In the genomic region with DNA sequence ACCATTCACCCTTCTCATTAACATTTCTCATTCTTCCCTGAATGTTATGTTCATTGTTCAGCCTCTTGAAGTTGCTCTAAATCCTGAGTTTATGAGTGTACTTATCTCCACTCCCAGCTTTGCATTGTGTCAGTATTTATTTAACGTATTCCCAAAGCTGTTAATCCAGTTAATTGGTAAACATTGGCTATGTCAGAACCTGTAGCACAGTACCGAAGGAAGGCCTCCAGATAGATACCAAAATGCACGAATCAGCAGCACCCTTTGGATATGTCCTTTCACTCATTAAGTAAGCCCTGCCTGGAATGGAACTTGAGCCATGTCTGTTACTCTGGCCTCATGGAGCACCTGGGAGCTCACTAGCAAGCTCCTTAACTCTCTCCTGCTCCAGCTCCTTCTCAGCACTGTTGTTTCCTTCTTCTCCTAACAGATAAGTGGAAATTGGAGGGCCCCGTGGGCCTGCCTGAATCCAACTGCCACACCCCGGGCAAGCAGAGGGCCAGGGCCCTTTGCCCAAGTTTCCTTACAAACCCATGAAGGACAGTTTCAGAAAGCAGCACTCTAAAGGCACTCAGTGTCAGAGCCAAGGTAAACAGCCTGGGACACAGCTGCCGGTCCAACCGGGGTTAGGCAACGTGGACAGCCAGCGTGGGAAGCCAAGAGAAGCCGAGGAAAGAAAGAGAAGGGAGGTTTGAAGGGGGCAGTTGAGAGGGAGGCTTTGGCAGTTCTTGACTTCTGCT, we compare ENCODE assay signal across 12 cellular contexts.
DNase-seq lines count a peak whose midpoint lies in the region; ATAC-seq, FAIRE-seq and TF ChIP-seq lines count a peak whose summit lies in the region.
"Had no signal": no experiment of that assay in that cellular context is flagged by ENCODE, and none has a peak within 500 bp of the region (broad histone marks: within the 10 kb centered on the region; RNA-seq: fewer than 3 reads in every experiment).

No MANE protein-coding gene starts in this region.

- no peak overlapping the region for H3K4me3 Mint-ChIP-seq in activated naive CD4-positive, alpha-beta T cell treated with anti-CD3 and anti-CD28 coated beads for 36 hours

- peak overlapping the region in 3 of 11 experiments; percentile 88 to 95 (median 94); a peak in 6 of 22 replicates for H3K27ac ChIP-seq in BLaER1 treated with 17β-estradiol and CSF1 and Interleukin-3, amounts not matched to agents 10 nM and 100 nM
- H3K27ac ChIP-seq in esophagus (ENCODE audit: low read depth in 2 of 2, low read length in 1 of 2) (peak overlapping the region; percentile 68 to 69), pancreas (peak overlapping the region; percentile 24 to 71 (median 55))

- H3K9ac ChIP-seq in BLaER1 treated with 17β-estradiol and CSF1 and Interleukin-3, amounts not matched to agents 10 nM and 100 nM, result peak overlapping the region in 1 of 11 experiments; percentile 80; a peak in 1 of 22 replicates

- no peak overlapping the region for H3K27ac Mint-ChIP-seq in activated naive CD4-positive, alpha-beta T cell treated with anti-CD3 and anti-CD28 coated beads for 36 hours

- ATAC-seq in pancreas (peak; percentile 95 to 97 (median 96)), HG03280 (IDR thresholded peaks at IDR 0.05; ENCODE audit: unreplicated experiment) (no peak)
- ATAC-seq: K562 had no signal

- H3K4me1 Mint-ChIP-seq in activated naive CD4-positive, alpha-beta T cell treated with anti-CD3 and anti-CD28 coated beads for 36 hours (ENCODE audit: low read depth), result no peaks in the 10 kb centered on the region

- TF ChIP-seq CTCF in pancreas (IDR thresholded peaks at IDR 0.05), result no peak

- H3K4me1 ChIP-seq in BLaER1 treated with 17β-estradiol and CSF1 and Interleukin-3, amounts not matched to agents 10 nM and 100 nM, result peaks cover 14 to 43% (median 36%) of the 10 kb centered on the region in 10 experiments; a peak in 17 of 20 replicates
- H3K4me1 ChIP-seq in esophagus (ENCODE audit: control insufficient read depth in 2 of 2, insufficient read depth in 2 of 2, low read length in 1 of 2) (peaks cover 0 to 8% of the 10 kb centered on the region in 2 donors), pancreas (peaks cover 14 to 25% (median 14%) of the 10 kb centered on the region in 3 donors)

- no peaks in the 10 kb centered on the region for H4K20me1 ChIP-seq in BLaER1 treated with 17β-estradiol and CSF1 and Interleukin-3, amounts not matched to agents 10 nM and 100 nM

- no peaks in the 10 kb centered on the region for H3K36me3 Mint-ChIP-seq in activated naive CD4-positive, alpha-beta T cell treated with anti-CD3 and anti-CD28 coated beads for 36 hours (ENCODE audit: low read depth)

- intact Hi-C loops in pancreas (cut with DNase I), result no loop called here
- intact Hi-C loops in activated naive CD4-positive, alpha-beta T cell treated with anti-CD3 and anti-CD28 coated beads for 36 hours (cut with micrococcal nuclease), result no loop called here

- H3K27me3 ChIP-seq in BLaER1 treated with 17β-estradiol and CSF1 and Interleukin-3, amounts not matched to agents 10 nM and 100 nM, result no peaks in the 10 kb centered on the region
- H3K27me3 ChIP-seq in esophagus (ENCODE audit: control insufficient read depth in 1 of 2, insufficient read depth in 2 of 2, low read length in 2 of 2) (no peaks in the 10 kb centered on the region), pancreas (no peaks in the 10 kb centered on the region)
- H3K27me3 ChIP-seq: ovary had no signal

- 28 to 33% methylated on average over 10 of the region's 10 CpGs for WGBS in esophagus, 2 donors
- 15 to 17% methylated on average over 10 of the region's 10 CpGs for WGBS in pancreas, 2 donors

- FAIRE-seq in pancreas (lab: Jason Lieb, UNC), result no peak
- FAIRE-seq: GM18507, K562 had no signal

- H3K4me3 ChIP-seq in BLaER1 treated with 17β-estradiol and CSF1 and Interleukin-3, amounts not matched to agents 10 nM and 100 nM, result no peak overlapping the region
- H3K4me3 ChIP-seq in esophagus (ENCODE audit: low read depth in 1 of 2, low read length in 2 of 2), result no peak overlapping the region
- H3K4me3 ChIP-seq in pancreas, result no peak overlapping the region
- H3K4me3 ChIP-seq: K562, ovary had no signal

- CTCF ChIA-PET in activated naive CD4-positive, alpha-beta T cell treated with anti-CD3 and anti-CD28 coated beads for 36 hours (lab: Charles Lee), result no interaction called here

- no peaks in the 10 kb centered on the region for H3K36me3 ChIP-seq in BLaER1 treated with 17β-estradiol and CSF1 and Interleukin-3, amounts not matched to agents 10 nM and 100 nM
- H3K36me3 ChIP-seq in esophagus (ENCODE audit: control insufficient read depth in 2 of 2, insufficient read depth in 2 of 2, low read length in 1 of 2), result no peaks in the 10 kb centered on the region
- H3K36me3 ChIP-seq in pancreas, result no peaks in the 10 kb centered on the region
- H3K36me3 ChIP-seq: ovary had no signal

- no peaks in the 10 kb centered on the region for H3K27me3 Mint-ChIP-seq in activated naive CD4-positive, alpha-beta T cell treated with anti-CD3 and anti-CD28 coated beads for 36 hours (ENCODE audit: low read depth)

- H3K9me3 Mint-ChIP-seq in activated naive CD4-positive, alpha-beta T cell treated with anti-CD3 and anti-CD28 coated beads for 36 hours, result no peaks in the 10 kb centered on the region

- peak overlapping the region; percentile 2 to 82 (median 70); a peak in 18 of 22 replicates for H3K4me2 ChIP-seq in BLaER1 treated with 17β-estradiol and CSF1 and Interleukin-3, amounts not matched to agents 10 nM and 100 nM

- DNase-seq in NCI-H2196 treated with DMSO at 0.1 percent for 48 hours (lab: John Stamatoyannopoulos, UW; ENCODE audit: unreplicated experiment) (peak; percentile 15), pancreas (peak; percentile 67 to 81 (median 73)), 8988T (no peak)
- no peak for DNase-seq in activated naive CD4-positive, alpha-beta T cell treated with anti-CD3 and anti-CD28 coated beads for 36 hours
- DNase-seq in activated T-cell treated with anti-CD3 and anti-CD28 coated beads, Interleukin-2, amount 50 U/mL, for 48 hours, result no peak
- DNase-seq: activated effector memory CD4-positive, alpha-beta T cell treated with anti-CD3 and anti-CD28 coated beads, Interleukin-2, amount 50 U/mL, for 16 hours had no signal

- H3K9me3 ChIP-seq in BLaER1 treated with 17β-estradiol and CSF1 and Interleukin-3, amounts not matched to agents 10 nM and 100 nM (replicated peaks in 1 of 11), result peaks cover 0 to 8% (median 0%) of the 10 kb centered on the region in 11 experiments; a peak in 3 of 22 replicates
- no peaks in the 10 kb centered on the region for H3K9me3 ChIP-seq in esophagus (ENCODE audit: control insufficient read depth in 2 of 2, insufficient read depth in 1 of 2, low read depth in 1 of 2, low read length in 1 of 2)
- no peaks in the 10 kb centered on the region for H3K9me3 ChIP-seq in pancreas
- H3K9me3 ChIP-seq: ovary had no signal

Comparison
In these comparisons a context has a peak if more than half of its experiments do, and no peak if none do; other contexts are left out.
1. DNase-seq: peak in NCI-H2196 treated with DMSO at 0.1 percent for 48 hours (single experiment) and pancreas (6 of 6); none in activated naive CD4-positive, alpha-beta T cell treated with anti-CD3 and anti-CD28 coated beads for 36 hours (single experiment), activated T-cell treated with anti-CD3 and anti-CD28 coated beads, Interleukin-2, amount 50 U/mL, for 48 hours (0 of 2) and 8988T (single experiment).